11 cellular contexts compared by ENCODE assay signal in genomic region chr11:3231851-3232744, GRCh38. TPM values are rescaled to one million over a fixed set of nuclear protein-coding genes. Genes with fewer than 3 reads are reported as not detected.
DNase-seq lines count a peak whose midpoint lies in the region; ATAC-seq, FAIRE-seq and TF ChIP-seq lines count a peak whose summit lies in the region.
"Had no signal": no experiment of that assay in that cellular context is flagged by ENCODE, and none has a peak within 500 bp of the region (broad histone marks: within the 10 kb centered on the region; RNA-seq: fewer than 3 reads in every experiment).

MRGPRE (minus strand) TSS chr11:3232417; CDS start chr11:3228799, 3,618 bp downstream.

- no peak for ATAC-seq in activated CD4-positive, CD25-positive, alpha-beta regulatory T cell treated with anti-CD3 and anti-CD28 coated beads, Interleukin-2, amount 50 U/mL, for 24 hours

- no peak for TF ChIP-seq RAD21 in SK-N-SH (IDR thresholded peaks at IDR 0.05; ENCODE audit: low read length)

- no peaks in the 10 kb centered on the region for H3K9me2 ChIP-seq in SK-N-SH

- H4K20me1 ChIP-seq in SK-N-SH (ENCODE audit: insufficient read depth) = no peaks in the 10 kb centered on the region

- CTCF ChIA-PET in SK-N-SH (lab: Yijun Ruan, JAX) = interaction anchor here (1.0 to 1.5 kb wide), 3 partner anchors 14 to 140 kb away, joined by 3 to 4 read pairs (median 3); no protein-coding TSS in a partner anchor

- H3K27ac ChIP-seq in SK-N-SH (ENCODE audit: low read depth in 2 of 2, low read length in 1 of 2) = no peak within 1 kb of the TSS; a peak in 1 of 4 replicates
- H3K27ac ChIP-seq in kidney (ENCODE audit: low read depth in 2 of 2, low read length in 2 of 2) = no peak within 1 kb of the TSS
- no peak within 1 kb of the TSS for H3K27ac ChIP-seq in urinary bladder (ENCODE audit: low read depth)
- H3K27ac ChIP-seq: SJCRH30, skin epidermis had no signal

- intact Hi-C loops in kidney (cut with DNase I) = no loop called here

- TF ChIP-seq CTCF in SK-N-SH (IDR thresholded peaks at IDR 0.05) = no peak
- TF ChIP-seq CTCF in kidney (IDR thresholded peaks at IDR 0.05; ENCODE audit: borderline replicate concordance, extremely low read depth, insufficient read depth) = no peak
- TF ChIP-seq CTCF in GM13976 (IDR thresholded peaks at IDR 0.05; ENCODE audit: borderline replicate concordance, control extremely low read depth, extremely low read depth, insufficient read depth, missing control alignments) = no peak

- H3K4me3 ChIP-seq in SK-N-SH (ENCODE audit: low read depth in 2 of 2, low read length in 1 of 2) = no peak within 1 kb of the TSS
- H3K4me3 ChIP-seq in kidney (ENCODE audit: low read length in 2 of 2) = no peak within 1 kb of the TSS
- peak within 1 kb of the TSS; percentile 7 for H3K4me3 ChIP-seq in urinary bladder (ENCODE audit: low read depth, low read length)
- H3K4me3 ChIP-seq: SJCRH30, skin epidermis had no signal

- peak; percentile 18 for DNase-seq in activated CD4-positive, CD25-positive, alpha-beta regulatory T cell treated with anti-CD3 and anti-CD28 coated beads, Interleukin-2, amount 50 U/mL, for 72 hours
- DNase-seq in SK-N-SH (peak; percentile 74), kidney (peak; percentile 62), ureter (ENCODE audit: low spot score) (no peak), GM13976 (ENCODE audit: low spot score) (no peak)
- DNase-seq in activated T-cell treated with anti-CD3 and anti-CD28 coated beads, Interleukin-2, amount 50 U/mL, for 48 hours = no peak
- DNase-seq: SJCRH30 had no signal

- no peaks in the 10 kb centered on the region for H3K36me3 ChIP-seq in SK-N-SH (replicated peaks in 1 of 2; ENCODE audit: control insufficient read depth in 1 of 2, insufficient read depth in 2 of 2, low read length in 1 of 2)
- H3K36me3 ChIP-seq in kidney (ENCODE audit: control insufficient read depth in 1 of 2, insufficient read depth in 2 of 2, low read length in 2 of 2) = no peaks in the 10 kb centered on the region
- H3K36me3 ChIP-seq in urinary bladder (ENCODE audit: insufficient read depth) = no peaks in the 10 kb centered on the region
- H3K36me3 ChIP-seq: SJCRH30 had no signal

- H3K9me3 ChIP-seq in SK-N-SH (no peaks in the 10 kb centered on the region), kidney (ENCODE audit: control insufficient read depth in 1 of 2, low read length in 2 of 2) (no peaks in the 10 kb centered on the region)
- H3K9me3 ChIP-seq: SJCRH30 had no signal

- H3K4me1 ChIP-seq in SK-N-SH (ENCODE audit: control insufficient read depth in 1 of 2, insufficient read depth in 2 of 2, low read depth in 1 of 2, low read length in 1 of 2) = peaks cover 0 to 14% of the 10 kb centered on the region in 2 experiments; a peak in 1 of 4 replicates
- H3K4me1 ChIP-seq in kidney (ENCODE audit: control insufficient read depth in 1 of 2, insufficient read depth in 1 of 2, low read depth in 1 of 2, low read length in 2 of 2) = no peaks in the 10 kb centered on the region
- H3K4me1 ChIP-seq in urinary bladder (ENCODE audit: insufficient read depth) = no peaks in the 10 kb centered on the region
- H3K4me1 ChIP-seq: SJCRH30 had no signal

- no peak within 1 kb of the TSS for H2AFZ ChIP-seq in SK-N-SH (ENCODE audit: low read depth)

- in situ Hi-C loops in GM13976 (cut with MboI; ENCODE audit: low sequenced_read_pairs, unreplicated experiment) = loop anchor here (25.0 kb wide), 1 partner anchor 155 kb away; the partner anchor contains the start of gene ZNF195

- WGBS in SK-N-SH (ENCODE audit: low lambda C conversion rate) = 82% methylated on average over 10 of the region's 39 CpGs
- WGBS in urinary bladder = 51% methylated on average over 39 of the region's 39 CpGs

- TF ChIP-seq EP300 in SK-N-SH (IDR thresholded peaks at IDR 0.05; ENCODE audit: borderline replicate concordance in 1 of 2, low read depth in 1 of 2, low read length in 1 of 2) = no peak

- no peaks in the 10 kb centered on the region for H3F3A ChIP-seq in SK-N-SH (replicated peaks; ENCODE audit: insufficient read depth)

- POLR2A ChIA-PET in SK-N-SH (lab: Yijun Ruan, JAX) = no interaction called here

- H3K27me3 ChIP-seq in SK-N-SH (ENCODE audit: insufficient read depth) = no peaks in the 10 kb centered on the region
- H3K27me3 ChIP-seq: SJCRH30 had no signal

- H3K9ac ChIP-seq in SK-N-SH = no peak within 1 kb of the TSS
- no peak within 1 kb of the TSS for H3K9ac ChIP-seq in kidney (ENCODE audit: low read length in 2 of 2)

- no peaks in the 10 kb centered on the region for H3K79me2 ChIP-seq in SK-N-SH (ENCODE audit: insufficient read depth)

- no peak for FAIRE-seq in kidney (lab: Jason Lieb, UNC)

- no peak within 1 kb of the TSS for H3K4me2 ChIP-seq in SK-N-SH

TF ChIP-seq in SK-N-SH, 30 proteins besides CTCF, POLR2A, EP300 and RAD21:
- TF ChIP-seq MAX (IDR thresholded peaks at IDR 0.05; ENCODE audit: low read depth) (no peak), RFX5 (IDR thresholded peaks at IDR 0.05; ENCODE audit: low read length) (no peak), MXI1 (IDR thresholded peaks at IDR 0.05; ENCODE audit: low read depth, low read length) (no peak), GATA2 (CRISPR knock-in tag; IDR thresholded peaks at IDR 0.05) (peak; percentile 56; the same call in 1 of the 2 replicates), POLR2AphosphoS5 (IDR thresholded peaks at IDR 0.05; ENCODE audit: low read depth, low read length) (no peak), ELF1 (IDR thresholded peaks at IDR 0.05) (no peak), PBX3 (IDR thresholded peaks at IDR 0.05) (no peak)
- TF ChIP-seq, protein P1, sequence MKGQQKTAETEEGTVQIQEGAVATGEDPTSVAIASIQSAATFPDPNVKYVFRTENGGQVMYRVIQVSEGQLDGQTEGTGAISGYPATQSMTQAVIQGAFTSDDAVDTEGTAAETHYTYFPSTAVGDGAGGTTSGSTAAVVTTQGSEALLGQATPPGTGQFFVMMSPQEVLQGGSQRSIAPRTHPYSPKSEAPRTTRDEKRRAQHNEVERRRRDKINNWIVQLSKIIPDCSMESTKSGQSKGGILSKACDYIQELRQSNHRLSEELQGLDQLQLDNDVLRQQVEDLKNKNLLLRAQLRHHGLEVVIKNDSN (IDR thresholded peaks at IDR 0.05; ENCODE audit: borderline replicate concordance, low read depth) = no peak

RNA-seq across cellular contexts. Expression of gene MRGPRE, which starts in this region (rescaled TPM):
- not detected in 2 replicates for polyA plus RNA-seq in SK-N-SH (2012; rRNA removed)
- not detected in 2 replicates for polyA plus RNA-seq in SK-N-SH (2012; cell fraction: cytosol; rRNA removed)
- not detected in 2 replicates for polyA plus RNA-seq in SK-N-SH (2012; cell fraction: nucleus; rRNA removed)
- total RNA-seq in kidney = 0.22 TPM
- not detected for polyA plus RNA-seq in kidney (ENCODE audit: insufficient read depth, low read depth, low replicate concordance)
- not detected for total RNA-seq in urinary bladder
- 0.18 TPM for polyA plus RNA-seq in urinary bladder
- 0.81 TPM for total RNA-seq in ureter
- total RNA-seq: SJCRH30, subcutaneous adipose tissue had no signal

Comparison
In these comparisons a context has a peak if more than half of its experiments do, and no peak if none do; other contexts are left out.
1. Peak in DNase-seq in SK-N-SH; RNA of the gene not detected or under 1 TPM.
2. Peak in DNase-seq in kidney; RNA of the gene not detected or under 1 TPM.